ENCODE assay signal across 16 cellular contexts in the genomic region with DNA sequence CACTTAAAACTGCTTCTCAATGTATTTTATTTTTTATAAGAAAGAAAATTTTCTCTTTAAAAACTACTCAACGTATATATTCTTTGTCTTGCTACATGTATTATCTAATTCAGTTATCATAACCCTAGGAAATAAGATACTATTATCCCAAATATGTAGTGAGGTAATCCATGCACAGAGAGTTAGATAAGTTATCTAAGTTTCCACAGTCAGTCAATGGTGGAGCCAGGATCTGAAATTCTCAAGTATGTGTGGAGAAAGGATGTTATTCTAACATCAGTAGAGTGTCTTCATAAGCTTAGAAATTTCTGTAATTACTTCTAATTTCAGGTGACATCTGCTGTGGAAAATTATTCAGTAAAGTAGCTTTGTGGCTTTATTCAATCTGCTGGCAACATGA.
DNase-seq lines count a peak whose midpoint lies in the region; TF ChIP-seq lines count a peak whose summit lies in the region.
"Had no signal": no experiment of that assay in that cellular context is flagged by ENCODE, and none has a peak within 500 bp of the region (broad histone marks: within the 10 kb centered on the region; RNA-seq: fewer than 3 reads in every experiment).

No MANE protein-coding gene starts in this region.

- in situ Hi-C loops in brain microvascular endothelial cell (cut with HindIII; ENCODE audit: low pct_ligation_motif_present, low sequenced_read_pairs): no loop called here

- no peak overlapping the region for H4K5ac ChIP-seq in mesendoderm (ENCODE audit: low read length)

- H3K4ac ChIP-seq in mesendoderm (ENCODE audit: low read depth, low read length): no peak overlapping the region

- H3K4me1 ChIP-seq in mesendoderm (ENCODE audit: control insufficient read depth, low read depth, low read length) (peaks cover 5% of the 10 kb centered on the region), BE2C (no peaks in the 10 kb centered on the region)
- H3K4me1 ChIP-seq: BLaER1, Caco-2 had no signal

- H2BK5ac ChIP-seq in mesendoderm (ENCODE audit: low read length): no peak overlapping the region

- H3K4me3 ChIP-seq in brain microvascular endothelial cell (ENCODE audit: low read depth, low read length) (no peak overlapping the region), mesendoderm (ENCODE audit: low read length) (no peak overlapping the region), BE2C (ENCODE audit: low read depth, low read length) (no peak overlapping the region)
- H3K4me3 ChIP-seq: BLaER1, GM23338 had no signal

- H3K27me3 ChIP-seq in brain microvascular endothelial cell (replicated peaks): no peaks in the 10 kb centered on the region
- H3K27me3 ChIP-seq in mesendoderm (ENCODE audit: insufficient read depth, low read length, poor library complexity): no peaks in the 10 kb centered on the region
- no peaks in the 10 kb centered on the region for H3K27me3 ChIP-seq in BE2C
- H3K27me3 ChIP-seq: BLaER1 had no signal

- no peak overlapping the region for H3K9ac ChIP-seq in mesendoderm (ENCODE audit: low read length)
- H3K9ac ChIP-seq: BLaER1 had no signal

- H3K27ac ChIP-seq in brain microvascular endothelial cell (no peak overlapping the region), mesendoderm (ENCODE audit: low read depth, low read length) (no peak overlapping the region)
- H3K27ac ChIP-seq: BLaER1, C4-2B had no signal

- H3K79me2 ChIP-seq in mesendoderm (ENCODE audit: control insufficient read depth, insufficient read depth, low read length): no peaks in the 10 kb centered on the region

- WGBS in mesendoderm (ENCODE audit: extremely low coverage, insufficient coverage, low lambda C conversion rate): no CpG with 5 or more reads among the region's 1 CpG

- H4K8ac ChIP-seq in mesendoderm (ENCODE audit: low read depth, low read length): no peak overlapping the region

- H3K4me2 ChIP-seq in mesendoderm (ENCODE audit: low read length): no peak overlapping the region
- H3K4me2 ChIP-seq: BLaER1, GM23338 had no signal

- no peak overlapping the region for H2AK5ac ChIP-seq in mesendoderm (ENCODE audit: low read length)

- DNase-seq in amniotic epithelial cell (ENCODE audit: low read depth) (peak; percentile 10), brain microvascular endothelial cell (peak; percentile 5), mesendoderm (peak; percentile 51), activated gamma-delta T cell (lab: John Stamatoyannopoulos, UW) (no peak), UCSD-AML1 (lab: John Stamatoyannopoulos, UW; ENCODE audit: unreplicated experiment) (no peak), BE2C (no peak)
- DNase-seq: Caco-2; CD4-positive, CD25-positive, alpha-beta regulatory T cell; CD8-positive, alpha-beta T cell; DMS53; DMS79 treated with DMSO at 0.1 percent for 48 hours; GF-D8; H9 had no signal

- H3K36me3 ChIP-seq in brain microvascular endothelial cell (replicated peaks): no peaks in the 10 kb centered on the region
- H3K36me3 ChIP-seq in mesendoderm (ENCODE audit: control insufficient read depth, insufficient read depth, low read length): no peaks in the 10 kb centered on the region
- H3K36me3 ChIP-seq in BE2C: no peaks in the 10 kb centered on the region
- H3K36me3 ChIP-seq: BLaER1 had no signal

- no peak overlapping the region for H2BK120ac ChIP-seq in mesendoderm (ENCODE audit: low read depth, low read length)

- no peaks in the 10 kb centered on the region for H3K9me3 ChIP-seq in BE2C
- H3K9me3 ChIP-seq: Caco-2 had no signal

- no peak overlapping the region for H3K23ac ChIP-seq in mesendoderm (ENCODE audit: low read length)

- no peak overlapping the region for H2BK15ac ChIP-seq in mesendoderm (replicated peaks; ENCODE audit: low read depth)

- no peaks in the 10 kb centered on the region for H3K79me1 ChIP-seq in mesendoderm (ENCODE audit: low read length)

- no peak overlapping the region for H3K56ac ChIP-seq in mesendoderm (ENCODE audit: low read length)

- TF ChIP-seq CTCF in brain microvascular endothelial cell (IDR thresholded peaks at IDR 0.05; ENCODE audit: low read depth, low read length, missing control alignments): no peak
- no peak for TF ChIP-seq CTCF in BE2C (IDR thresholded peaks at IDR 0.05; ENCODE audit: low read depth, low read length)

- H3K18ac ChIP-seq in mesendoderm (ENCODE audit: low read length): no peak overlapping the region

Comparison
In these comparisons a context has a peak if more than half of its experiments do, and no peak if none do; other contexts are left out.
1. DNase-seq: peak in amniotic epithelial cell (single experiment), brain microvascular endothelial cell (single experiment) and mesendoderm (single experiment); none in activated gamma-delta T cell (single experiment), UCSD-AML1 (single experiment) and BE2C (single experiment).